ENCODE assay signal across 16 cellular contexts in the genomic region with DNA sequence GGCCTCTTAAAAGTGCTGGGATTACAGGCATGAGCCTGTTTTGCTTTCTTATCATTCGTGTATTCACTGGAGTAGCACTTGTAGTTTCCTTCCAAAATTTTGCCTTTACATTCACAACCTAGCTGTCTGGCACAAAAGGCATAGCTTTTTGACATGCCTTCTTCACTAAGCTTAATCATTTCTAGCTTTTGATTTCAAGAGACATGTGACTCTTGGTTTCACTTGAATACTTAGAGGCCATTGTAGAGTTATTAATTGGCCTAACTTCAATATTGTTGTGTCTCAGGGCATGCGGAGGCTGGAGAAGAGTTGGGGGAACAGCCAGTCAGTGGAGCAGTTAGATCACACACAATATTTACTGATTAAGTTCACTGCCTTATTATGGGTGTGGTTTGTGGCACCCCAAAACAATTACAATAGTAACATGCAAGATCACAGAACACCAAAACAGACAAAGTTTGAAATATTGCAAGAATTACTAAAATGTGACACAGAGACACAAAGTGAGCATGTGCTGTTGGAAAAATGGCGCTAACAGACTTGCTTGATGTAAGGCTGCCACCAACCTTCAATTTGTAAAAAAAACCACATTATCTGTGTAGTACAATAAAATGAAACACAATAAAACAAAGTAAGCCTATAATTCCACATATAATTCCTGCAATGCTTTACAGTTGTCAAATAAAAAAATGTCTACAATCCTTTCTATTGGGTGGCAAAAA. TPM values are rescaled to one million over a fixed set of nuclear protein-coding genes. Genes with fewer than 3 reads are reported as not detected.
DNase-seq lines count a peak whose midpoint lies in the region; ATAC-seq and TF ChIP-seq lines count a peak whose summit lies in the region.
"Had no signal": no experiment of that assay in that cellular context is flagged by ENCODE, and none has a peak within 500 bp of the region (broad histone marks: within the 10 kb centered on the region; RNA-seq: fewer than 3 reads in every experiment).

No MANE protein-coding gene starts in this region.

- peak; percentile 62 to 72 for ATAC-seq in activated CD4-positive, CD25-positive, alpha-beta regulatory T cell treated with anti-CD3 and anti-CD28 coated beads, Interleukin-2, amount 50 U/mL, for 24 hours
- ATAC-seq in GM21786 (IDR thresholded peaks at IDR 0.05; ENCODE audit: unreplicated experiment), result peak; percentile 66
- peak; percentile 55 for ATAC-seq in HG03439 (IDR thresholded peaks at IDR 0.05; ENCODE audit: unreplicated experiment)
- no peak for ATAC-seq in gastroesophageal sphincter
- ATAC-seq in sciatic nerve, result no peak
- ATAC-seq: lower lobe of right lung had no signal

- no peak for TF ChIP-seq POLR2A in gastroesophageal sphincter (IDR thresholded peaks at IDR 0.05)

- TF ChIP-seq EP300 in gastroesophageal sphincter (IDR thresholded peaks at IDR 0.05), result no peak

- no peak for TF ChIP-seq CTCF in gastroesophageal sphincter (IDR thresholded peaks at IDR 0.05)

- no peaks in the 10 kb centered on the region for H3K27me3 Mint-ChIP-seq in activated CD4-positive, alpha-beta memory T cell treated with anti-CD3 and anti-CD28 coated beads for 36 hours
- H3K27me3 Mint-ChIP-seq: progenitor cell of endocrine pancreas had no signal

- H3K9me3 ChIP-seq in gastroesophageal sphincter, result no peaks in the 10 kb centered on the region
- H3K9me3 ChIP-seq: lower lobe of right lung, thyroid gland had no signal

- no peak overlapping the region for H3K4me3 Mint-ChIP-seq in activated CD4-positive, alpha-beta memory T cell treated with anti-CD3 and anti-CD28 coated beads for 36 hours

- no peaks in the 10 kb centered on the region for H3K27me3 ChIP-seq in gastroesophageal sphincter
- H3K27me3 ChIP-seq: thyroid gland had no signal

- intact Hi-C loops in activated CD4-positive, alpha-beta memory T cell treated with anti-CD3 and anti-CD28 coated beads for 36 hours (cut with micrococcal nuclease), result no loop called here
- intact Hi-C loops in sciatic nerve (cut with DNase I), result no loop called here

- CTCF ChIA-PET in activated CD4-positive, alpha-beta memory T cell treated with anti-CD3 and anti-CD28 coated beads for 36 hours (lab: Charles Lee), result interaction anchor here (1.2 kb wide), 1 partner anchor 103 kb away, joined by 3 read pairs; no protein-coding TSS in a partner anchor

- no peak overlapping the region for H3K27ac Mint-ChIP-seq in activated CD4-positive, alpha-beta memory T cell treated with anti-CD3 and anti-CD28 coated beads for 36 hours
- H3K27ac Mint-ChIP-seq: progenitor cell of endocrine pancreas had no signal

- POLR2A ChIA-PET in activated CD4-positive, alpha-beta memory T cell treated with anti-CD3 and anti-CD28 coated beads for 36 hours (lab: Charles Lee), result no interaction called here

- no peak overlapping the region for H3K4me3 ChIP-seq in gastroesophageal sphincter
- H3K4me3 ChIP-seq: lower lobe of right lung, SK-N-MC, thyroid gland had no signal

- WGBS in gastroesophageal sphincter (ENCODE audit: low coverage in 1 of 2), 2 donors, result 69 to 76% methylated on average over 1 to 3 of the region's 3 CpGs

- H3K4me1 Mint-ChIP-seq in activated CD4-positive, alpha-beta memory T cell treated with anti-CD3 and anti-CD28 coated beads for 36 hours (ENCODE audit: low read depth), result peaks cover 54% of the 10 kb centered on the region

- H3K4me1 ChIP-seq in gastroesophageal sphincter, result peaks cover 0 to 34% (median 0%) of the 10 kb centered on the region in 3 donors

- H3K36me3 ChIP-seq in gastroesophageal sphincter, result no peaks in the 10 kb centered on the region
- H3K36me3 ChIP-seq: lower lobe of right lung, thyroid gland had no signal

- H3K9me3 Mint-ChIP-seq in activated CD4-positive, alpha-beta memory T cell treated with anti-CD3 and anti-CD28 coated beads for 36 hours, result peaks cover 6% of the 10 kb centered on the region

- H3K36me3 Mint-ChIP-seq in activated CD4-positive, alpha-beta memory T cell treated with anti-CD3 and anti-CD28 coated beads for 36 hours, result peaks cover 11% of the 10 kb centered on the region

- no peak overlapping the region for H3K27ac ChIP-seq in gastroesophageal sphincter
- H3K27ac ChIP-seq: 22Rv1, lower lobe of right lung, SK-N-MC, thyroid gland had no signal

- no peak for DNase-seq in activated CD4-positive, CD25-positive, alpha-beta regulatory T cell treated with anti-CD3 and anti-CD28 coated beads, Interleukin-2, amount 50 U/mL, for 72 hours
- peak; percentile 52 for DNase-seq in renal cortical epithelial cell (ENCODE audit: low read depth)
- no peak for DNase-seq in activated CD4-positive, alpha-beta memory T cell treated with anti-CD3 and anti-CD28 coated beads for 36 hours
- DNase-seq in sciatic nerve (ENCODE audit: low spot score), result no peak
- DNase-seq: activated CD4-positive, alpha-beta T cell treated with anti-CD3 and anti-CD28 coated beads, Interleukin-2, amount 50 U/mL, for 1 hour; amniotic stem cell; DMS 273 treated with DMSO at 0.1 percent for 48 hours; lower lobe of right lung; thyroid gland had no signal

RNA-seq across cellular contexts. Expression of a gene that starts 43.1 kb away (rescaled TPM):
- 13.2 and 35.9 TPM in 2 replicates for total RNA-seq in renal cortical epithelial cell
- 10 to 100 TPM; 33.1 to 56.0 (median 44.8) TPM for total RNA-seq in gastroesophageal sphincter
- total RNA-seq in activated CD4-positive, alpha-beta memory T cell treated with anti-CD3 and anti-CD28 coated beads for 36 hours, result 10 to 100 TPM; 29.2 to 33.0 TPM
- total RNA-seq in sciatic nerve, result 54.7 TPM

Comparison
In these comparisons a context has a peak if more than half of its experiments do, and no peak if none do; other contexts are left out.
1. ATAC-seq: peak in activated CD4-positive, CD25-positive, alpha-beta regulatory T cell treated with anti-CD3 and anti-CD28 coated beads, Interleukin-2, amount 50 U/mL, for 24 hours (2 of 2), GM21786 (single experiment) and HG03439 (single experiment); none in gastroesophageal sphincter (single experiment) and sciatic nerve (single experiment).